Comparison of ENCODE assay signal across 24 cellular contexts in the genomic region with DNA sequence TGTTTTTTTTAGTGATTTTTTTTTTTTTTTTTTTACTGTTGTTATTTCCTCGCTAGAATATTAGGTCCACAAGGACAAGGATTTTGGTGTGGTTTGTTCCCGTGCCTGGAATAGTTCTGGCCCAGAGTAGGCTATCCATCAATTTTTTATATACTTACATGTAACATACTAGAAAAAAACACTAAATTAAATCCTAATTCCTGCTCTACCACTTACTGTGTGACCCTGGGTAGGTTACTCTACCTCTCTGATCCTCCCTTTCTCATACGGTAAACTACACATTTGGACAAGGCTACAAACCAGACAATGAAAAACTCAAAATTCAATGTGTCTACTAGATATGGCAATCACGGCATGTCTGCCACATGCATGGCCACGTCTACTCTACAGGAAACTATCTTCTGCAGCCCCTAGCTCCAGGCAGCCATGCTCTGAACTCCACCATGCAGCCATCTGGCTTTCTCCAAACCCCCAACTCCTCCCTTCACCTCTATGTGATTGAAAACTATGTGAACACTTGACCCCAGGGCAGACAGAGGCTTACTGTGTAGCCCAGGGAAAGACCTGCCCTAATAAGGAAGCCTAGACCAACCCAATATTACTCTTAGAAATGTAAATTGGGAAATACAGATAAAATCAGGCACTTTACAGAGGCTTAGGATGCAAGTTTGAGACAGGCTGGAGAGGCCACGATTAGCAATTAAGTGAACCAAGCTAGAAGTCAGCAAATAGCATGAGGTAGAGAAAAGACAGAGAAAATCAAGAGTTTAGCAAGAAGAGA.
DNase-seq lines count a peak whose midpoint lies in the region; ATAC-seq, FAIRE-seq and TF ChIP-seq lines count a peak whose summit lies in the region.
"Had no signal": no experiment of that assay in that cellular context is flagged by ENCODE, and none has a peak within 500 bp of the region (broad histone marks: within the 10 kb centered on the region; RNA-seq: fewer than 3 reads in every experiment).

No MANE protein-coding gene starts in this region.

- no peak overlapping the region for H2AK5ac ChIP-seq in IMR-90 (ENCODE audit: low read depth, low read length)

- H3K18ac ChIP-seq in IMR-90 (ENCODE audit: low read depth, low read length), result peak overlapping the region; percentile 98

- no peaks in the 10 kb centered on the region for H3K9me3 Mint-ChIP-seq in osteocyte (ENCODE audit: unreplicated experiment)
- H3K9me3 Mint-ChIP-seq: activated naive CD8-positive, alpha-beta T cell treated with anti-CD3 and anti-CD28 coated beads for 36 hours; natural killer cell treated with Interleukin-12 subunit alpha and Interleukin-12 subunit beta and Interleukin-15 and Interleukin-18, amount 100 ng/mL, for 72 hours; T-helper 2 cell treated with Interferon-gamma antibody and Interleukin-4, amounts not matched to agents 5 μg/mL and 100 μg/mL, for 36 hours had no signal

- intact Hi-C loops in IMR-90 (cut with micrococcal nuclease), result no loop called here
- intact Hi-C loops in kidney (cut with DNase I), result no loop called here

- H4K5ac ChIP-seq in IMR-90 (ENCODE audit: low read depth, low read length), result peak overlapping the region; percentile 95

- no peak for TF ChIP-seq RAD21 in IMR-90 (IDR thresholded peaks at IDR 0.05; ENCODE audit: low read length)

- no peak overlapping the region for H3K4me2 ChIP-seq in IMR-90 (ENCODE audit: low read depth, low read length)

- H2BK120ac ChIP-seq in IMR-90 (ENCODE audit: low read depth, low read length), result peak overlapping the region; percentile 78

- H3K9ac ChIP-seq in IMR-90 (ENCODE audit: low read depth, low read length) (no peak overlapping the region), kidney (ENCODE audit: low read length in 2 of 2) (no peak overlapping the region)

- DNase-seq in EL (peak; percentile 37), IMR-90 (no peak), bronchial epithelial cell (ENCODE audit: low read depth) (no peak), osteocyte (ENCODE audit: extremely low spot score, unreplicated experiment) (no peak), NCI-H2171 (lab: John Stamatoyannopoulos, UW) (no peak), kidney (no peak), NCI-H2081 treated with DMSO at 0.1 percent for 48 hours (lab: John Stamatoyannopoulos, UW) (no peak)
- DNase-seq: activated CD4-positive, alpha-beta T cell treated with anti-CD3 and anti-CD28 coated beads for 36 hours; activated effector memory CD4-positive, alpha-beta T cell treated with Interleukin-2 at 50 U/mL for 16 hours; activated naive CD8-positive, alpha-beta T cell treated with anti-CD3 and anti-CD28 coated beads for 36 hours; activated T-cell treated with anti-CD3 and anti-CD28 coated beads for 4 hours; dorsolateral prefrontal cortex; hippocampal formation; KBM-7; left ventricle myocardium superior; MM.1S; NCI-H1436; NCI-H2107; NCI-H446 treated with DMSO at 0.1 percent for 48 hours; spleen; upper lobe of right lung had no signal

- peak overlapping the region; percentile 40; the same call in 1 of the 2 replicates for H3K23ac ChIP-seq in IMR-90 (ENCODE audit: low read depth, low read length)

- peak overlapping the region; percentile 76 for H3K4ac ChIP-seq in IMR-90 (ENCODE audit: low read depth, low read length)

- no peaks in the 10 kb centered on the region for H3K79me1 ChIP-seq in IMR-90 (ENCODE audit: low read depth in 1 of 2, low read length in 2 of 2)

- CTCF ChIA-PET in IMR-90 (lab: Yijun Ruan, JAX), result no interaction called here

- H3K27ac ChIP-seq in IMR-90 (ENCODE audit: insufficient read depth, low read length) (peak overlapping the region; percentile 30; the same call in 1 of the 2 replicates), kidney (ENCODE audit: low read depth in 2 of 2, low read length in 2 of 2) (no peak overlapping the region)
- H3K27ac ChIP-seq: dorsolateral prefrontal cortex, spleen, upper lobe of right lung had no signal

- H3K4me3 ChIP-seq in IMR-90 (ENCODE audit: insufficient read depth, low read depth, low read length), result no peak overlapping the region
- H3K4me3 ChIP-seq in bronchial epithelial cell (ENCODE audit: low read depth, low read length), result no peak overlapping the region
- H3K4me3 ChIP-seq in kidney (ENCODE audit: low read length in 2 of 2), result no peak overlapping the region
- H3K4me3 ChIP-seq: dorsolateral prefrontal cortex, spleen, upper lobe of right lung had no signal

- no peaks in the 10 kb centered on the region for H3K36me3 ChIP-seq in IMR-90 (ENCODE audit: control insufficient read depth, insufficient read depth, low read length)
- no peaks in the 10 kb centered on the region for H3K36me3 ChIP-seq in bronchial epithelial cell (ENCODE audit: control insufficient read depth, insufficient read depth, low read length)
- H3K36me3 ChIP-seq in kidney (ENCODE audit: control insufficient read depth in 1 of 2, insufficient read depth in 2 of 2, low read length in 2 of 2), result no peaks in the 10 kb centered on the region
- H3K36me3 ChIP-seq: spleen, upper lobe of right lung had no signal

- H3K4me1 ChIP-seq in IMR-90 (ENCODE audit: control insufficient read depth, insufficient read depth, low read length) (peaks cover 27% of the 10 kb centered on the region), kidney (ENCODE audit: control insufficient read depth in 1 of 2, insufficient read depth in 1 of 2, low read depth in 1 of 2, low read length in 2 of 2) (peaks cover 7 to 9% of the 10 kb centered on the region in 2 donors)

- H3K56ac ChIP-seq in IMR-90 (ENCODE audit: extremely low read depth, insufficient read depth, low read length), result no peak overlapping the region

- H4K8ac ChIP-seq in IMR-90 (ENCODE audit: low read depth in 2 of 2, low read length in 2 of 2), result peak overlapping the region in 1 of 2 experiments; percentile 73; a peak in 3 of 4 replicates

- H2BK5ac ChIP-seq in IMR-90 (ENCODE audit: low read depth, low read length, poor library complexity, severe bottlenecking), result peak overlapping the region; percentile 87

- dilution Hi-C loops in IMR-90 (cut with HindIII; ENCODE audit: low sequenced_read_pairs, unreplicated experiment), result no loop called here

- H4K20me1 ChIP-seq in IMR-90 (ENCODE audit: insufficient read depth, low read length), result no peaks in the 10 kb centered on the region

- no TSS peak for BruUV-seq in IMR-90 (replicated peaks; lab: Mats Ljungman, UMichigan)

- no peak overlapping the region for H3K4me3 Mint-ChIP-seq in osteocyte (ENCODE audit: unreplicated experiment)
- H3K4me3 Mint-ChIP-seq: activated CD4-positive, alpha-beta T cell treated with anti-CD3 and anti-CD28 coated beads for 36 hours; activated naive CD8-positive, alpha-beta T cell treated with anti-CD3 and anti-CD28 coated beads for 36 hours; natural killer cell treated with Interleukin-12 subunit alpha and Interleukin-12 subunit beta and Interleukin-15 and Interleukin-18, amount 100 ng/mL, for 72 hours; T-helper 2 cell treated with Interferon-gamma antibody and Interleukin-4, amounts not matched to agents 5 μg/mL and 100 μg/mL, for 36 hours had no signal

- H3K9me1 ChIP-seq in IMR-90 (ENCODE audit: insufficient read depth, low read length), result peaks cover 14% of the 10 kb centered on the region

- H3K9me3 ChIP-seq in IMR-90 (ENCODE audit: control insufficient read depth, insufficient read depth, low read length), result peaks cover 2% of the 10 kb centered on the region; the same call in 1 of the 2 replicates
- H3K9me3 ChIP-seq in kidney (ENCODE audit: control insufficient read depth in 1 of 2, low read length in 2 of 2), result peaks cover 0 to 3% of the 10 kb centered on the region in 2 donors
- H3K9me3 ChIP-seq: spleen, upper lobe of right lung had no signal

- FAIRE-seq in bronchial epithelial cell (lab: Jason Lieb, UNC), result peak; percentile 28
- FAIRE-seq in kidney (lab: Jason Lieb, UNC), result no peak

- H2BK20ac ChIP-seq in IMR-90 (ENCODE audit: low read depth, low read length), result peak overlapping the region; percentile 67

- peaks cover 41% of the 10 kb centered on the region for H3K4me1 Mint-ChIP-seq in osteocyte (ENCODE audit: unreplicated experiment)

- POLR2A ChIA-PET in IMR-90 (lab: Charles Lee; ENCODE audit: unreplicated experiment), result no interaction called here

- no peaks in the 10 kb centered on the region for H3K27me3 Mint-ChIP-seq in osteocyte (ENCODE audit: unreplicated experiment)
- H3K27me3 Mint-ChIP-seq: activated CD4-positive, alpha-beta T cell treated with anti-CD3 and anti-CD28 coated beads for 36 hours; activated naive CD8-positive, alpha-beta T cell treated with anti-CD3 and anti-CD28 coated beads for 36 hours had no signal

- no peak for ATAC-seq in IMR-90 (ENCODE audit: low read depth)
- ATAC-seq: activated CD4-positive, alpha-beta T cell treated with anti-CD3 and anti-CD28 coated beads for 36 hours; left ventricle myocardium superior; natural killer cell treated with Interleukin-12 subunit alpha and Interleukin-12 subunit beta and Interleukin-15 and Interleukin-18, amount 100 ng/mL, for 72 hours; Right ventricle myocardium inferior; upper lobe of right lung had no signal

- no peak overlapping the region for H2AFZ ChIP-seq in IMR-90 (replicated peaks; ENCODE audit: low read length, poor library complexity)

- no peaks in the 10 kb centered on the region for H3K36me3 Mint-ChIP-seq in osteocyte (ENCODE audit: unreplicated experiment)
- H3K36me3 Mint-ChIP-seq: activated naive CD8-positive, alpha-beta T cell treated with anti-CD3 and anti-CD28 coated beads for 36 hours; natural killer cell treated with Interleukin-12 subunit alpha and Interleukin-12 subunit beta and Interleukin-15 and Interleukin-18, amount 100 ng/mL, for 72 hours had no signal

- TF ChIP-seq CTCF in IMR-90 (conservative IDR thresholded peaks at IDR 0.05; ENCODE audit: low read depth, low read length) (no peak), bronchial epithelial cell (IDR thresholded peaks at IDR 0.05; ENCODE audit: insufficient read depth, low read length, severe bottlenecking) (no peak), osteocyte (IDR thresholded peaks at IDR 0.05) (no peak), kidney (IDR thresholded peaks at IDR 0.05; ENCODE audit: borderline replicate concordance, extremely low read depth, insufficient read depth) (no peak)

- no peak overlapping the region for H2AK9ac ChIP-seq in IMR-90 (replicated peaks; ENCODE audit: low read depth, low read length, poor library complexity)

- no peaks in the 10 kb centered on the region for H3K27me3 ChIP-seq in IMR-90 (ENCODE audit: control insufficient read depth, insufficient read depth, low read length)
- no peaks in the 10 kb centered on the region for H3K27me3 ChIP-seq in bronchial epithelial cell (ENCODE audit: control insufficient read depth, insufficient read depth, low read length)
- H3K27me3 ChIP-seq: dorsolateral prefrontal cortex, upper lobe of right lung had no signal

- H3K27ac Mint-ChIP-seq in osteocyte (ENCODE audit: unreplicated experiment), result peak overlapping the region; percentile 7
- H3K27ac Mint-ChIP-seq: activated CD4-positive, alpha-beta T cell treated with anti-CD3 and anti-CD28 coated beads for 36 hours; activated naive CD8-positive, alpha-beta T cell treated with anti-CD3 and anti-CD28 coated beads for 36 hours; natural killer cell treated with Interleukin-12 subunit alpha and Interleukin-12 subunit beta and Interleukin-15 and Interleukin-18, amount 100 ng/mL, for 72 hours; T-helper 2 cell treated with Interferon-gamma antibody and Interleukin-4, amounts not matched to agents 5 μg/mL and 100 μg/mL, for 36 hours had no signal

- H3K14ac ChIP-seq in IMR-90 (replicated peaks; ENCODE audit: low read depth, low read length), result peak overlapping the region; percentile 39

- peak overlapping the region; percentile 84 for H4K91ac ChIP-seq in IMR-90 (ENCODE audit: insufficient read depth, low read depth, low read length)

- H2BK15ac ChIP-seq in IMR-90 (ENCODE audit: low read depth, low read length), result peak overlapping the region; percentile 95

- in situ Hi-C loops in IMR-90 (cut with MboI; ENCODE audit: low sequenced_read_pairs), result loop anchor here (10.0 kb wide), 1 partner anchor 205 kb away; no protein-coding TSS in a partner anchor

- 100% methylated on average over 1 of the region's 6 CpGs; no CpG with 5 or more reads in 1 of the 2 experiments for WGBS in IMR-90 (ENCODE audit: extremely low coverage in 2 of 2, insufficient read length in 1 of 2), 2 experiments

- TF ChIP-seq POLR2A in IMR-90 (IDR thresholded peaks at IDR 0.05; ENCODE audit: low read depth, low read length), result no peak
